In the genomic region with DNA sequence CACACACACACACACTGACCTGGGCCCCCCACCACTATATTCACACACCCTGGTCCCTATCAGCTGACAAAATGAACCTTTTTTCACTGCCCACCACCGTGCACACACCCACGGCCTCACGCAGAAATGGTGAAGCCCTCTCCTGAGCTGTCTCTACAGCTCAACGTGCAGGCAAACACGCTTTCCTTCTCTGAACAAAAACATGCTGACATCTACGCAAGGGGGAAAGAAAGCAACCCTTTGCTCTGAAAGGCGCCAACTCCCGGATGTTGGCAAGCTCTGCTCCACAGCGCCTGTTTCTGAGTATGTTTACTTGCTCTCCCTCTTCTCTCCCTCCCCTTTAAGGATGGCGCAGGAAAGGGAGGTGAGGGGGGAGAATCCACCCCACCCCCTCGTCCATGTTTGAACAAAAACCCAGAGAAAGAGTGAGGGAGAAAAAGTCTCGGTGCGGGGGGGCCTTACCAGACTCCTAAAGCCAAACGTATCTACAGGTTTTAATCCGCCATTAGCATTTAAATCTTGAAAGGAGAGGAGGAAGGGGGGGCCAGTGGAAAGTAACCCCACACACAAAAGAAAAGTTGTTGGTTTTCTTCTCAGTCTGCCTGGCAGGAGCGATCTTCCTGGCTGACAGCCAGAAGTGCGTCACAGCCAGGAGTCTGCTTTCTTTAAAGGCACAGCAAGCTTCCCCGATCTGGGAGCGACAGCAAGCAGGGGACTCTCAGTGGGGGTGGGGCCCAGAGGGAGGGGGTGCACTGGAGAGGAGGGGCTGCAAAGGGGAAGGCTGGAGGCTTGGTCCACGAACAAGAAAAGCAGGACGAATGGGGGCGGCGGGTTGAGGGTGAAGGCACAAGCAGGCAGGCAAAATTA, we compare ENCODE assay signal across 1 cellular context.
TF ChIP-seq lines count a peak whose summit lies in the region.

No MANE protein-coding gene starts in this region.

TF ChIP-seq in HepG2, 621 proteins besides CTCF, POLR2A, EP300 and RAD21 (continued from another document and continues in another):
- TF ChIP-seq NFIC (IDR thresholded peaks at IDR 0.05; ENCODE audit: low read length) (peak; percentile 65; the same call in 1 of the 2 replicates), FOXP1 (IDR thresholded peaks at IDR 0.05) (no peak), FOXP1 (CRISPR knock-in tag; IDR thresholded peaks at IDR 0.05) (peak; percentile 67), SMAD1 (CRISPR knock-in tag; IDR thresholded peaks at IDR 0.05; ENCODE audit: borderline replicate concordance, low read depth) (no peak), NCOA2 (CRISPR knock-in tag; IDR thresholded peaks at IDR 0.05) (peak; percentile 49), ASH2L (IDR thresholded peaks at IDR 0.05; ENCODE audit: insufficient read length, low read depth, low read length) (peak; percentile 50), ZBTB7A (CRISPR knock-in tag; IDR thresholded peaks at IDR 0.05) (0 out of 2 replicates have a peak, but pooled peaks have one; percentile 29), NONO (IDR thresholded peaks at IDR 0.05) (no peak), NONO (CRISPR knock-in tag; conservative IDR thresholded peaks at IDR 0.05) (no peak), MYC (CRISPR knock-in tag; IDR thresholded peaks at IDR 0.05; ENCODE audit: borderline replicate concordance) (peak; percentile 19), ZNF746 (CRISPR knock-in tag; IDR thresholded peaks at IDR 0.05) (peak; percentile 33; the same call in 1 of the 2 replicates), ZNF556 (CRISPR knock-in tag; IDR thresholded peaks at IDR 0.05; ENCODE audit: borderline replicate concordance) (peak; percentile 35; the same call in 1 of the 2 replicates), NFIB (CRISPR knock-in tag; IDR thresholded peaks at IDR 0.05; ENCODE audit: borderline replicate concordance) (no peak), CCDC6 (CRISPR knock-in tag; IDR thresholded peaks at IDR 0.05) (no peak), HOXA3 (CRISPR knock-in tag; IDR thresholded peaks at IDR 0.05) (peak; percentile 61), ZNF543 (CRISPR knock-in tag; IDR thresholded peaks at IDR 0.05) (0 out of 2 replicates have a peak, but pooled peaks have one; percentile 18), KMT2B (CRISPR knock-in tag; IDR thresholded peaks at IDR 0.05) (no peak), POLR2G (IDR thresholded peaks at IDR 0.05; ENCODE audit: low read depth, low read length) (peak; percentile 65; the same call in 1 of the 2 replicates), ZNF781 (CRISPR knock-in tag; IDR thresholded peaks at IDR 0.05; ENCODE audit: borderline replicate concordance, not compliant biosample characterization) (no peak), FOXA3 (CRISPR knock-in tag; IDR thresholded peaks at IDR 0.05) (peak; percentile 81), ZNF720 (CRISPR knock-in tag; IDR thresholded peaks at IDR 0.05) (no peak), RBFOX2 (IDR thresholded peaks at IDR 0.05; ENCODE audit: low read depth, low read length) (no peak), ZFP1 (CRISPR knock-in tag; IDR thresholded peaks at IDR 0.05) (no peak), ZNF678 (CRISPR knock-in tag; IDR thresholded peaks at IDR 0.05) (no peak), CEBPG (CRISPR knock-in tag; IDR thresholded peaks at IDR 0.05) (peak; percentile 22; the same call in 1 of the 2 replicates), TCF7L2 (IDR thresholded peaks at IDR 0.05; ENCODE audit: low read depth, low read length) (no peak), ZNF260 (CRISPR knock-in tag; IDR thresholded peaks at IDR 0.05; ENCODE audit: borderline replicate concordance, low read depth) (no peak), SIN3A (IDR thresholded peaks at IDR 0.05; ENCODE audit: borderline replicate concordance, low read depth, low read length) (0 out of 2 replicates have a peak, but pooled peaks have one; percentile 39), ZNF589 (CRISPR knock-in tag; conservative IDR thresholded peaks at IDR 0.05) (no peak), FOXA1 (IDR thresholded peaks at IDR 0.05) (no peak), FOXA1 (CRISPR knock-in tag; IDR thresholded peaks at IDR 0.05) (peak; percentile 75), ZNF713 (CRISPR knock-in tag; IDR thresholded peaks at IDR 0.05) (no peak), TEAD3 (CRISPR knock-in tag; optimal IDR thresholded peaks at IDR 0.05; ENCODE audit: borderline replicate concordance) (peak; percentile 39), HDAC1 (CRISPR knock-in tag; IDR thresholded peaks at IDR 0.05) (peak; percentile 63; the same call in 1 of the 2 replicates), NR2C2 (CRISPR knock-in tag; IDR thresholded peaks at IDR 0.05; ENCODE audit: borderline replicate concordance) (peak; percentile 12; the same call in 1 of the 2 replicates), GTF3A (CRISPR knock-in tag; conservative IDR thresholded peaks at IDR 0.05) (no peak), ATRX (CRISPR knock-in tag; IDR thresholded peaks at IDR 0.05; ENCODE audit: borderline replicate concordance) (no peak), NAIF1 (CRISPR knock-in tag; IDR thresholded peaks at IDR 0.05; ENCODE audit: borderline replicate concordance) (peak; percentile 48; the same call in 1 of the 2 replicates), HOXD1 (CRISPR knock-in tag; IDR thresholded peaks at IDR 0.05) (no peak), MED13 (CRISPR knock-in tag; IDR thresholded peaks at IDR 0.05) (no peak), MTF1 (CRISPR knock-in tag; IDR thresholded peaks at IDR 0.05) (no peak), RBAK (CRISPR knock-in tag; IDR thresholded peaks at IDR 0.05) (no peak), ZNF782 (CRISPR knock-in tag; IDR thresholded peaks at IDR 0.05; ENCODE audit: borderline replicate concordance) (no peak)
- TF ChIP-seq, protein P1, sequence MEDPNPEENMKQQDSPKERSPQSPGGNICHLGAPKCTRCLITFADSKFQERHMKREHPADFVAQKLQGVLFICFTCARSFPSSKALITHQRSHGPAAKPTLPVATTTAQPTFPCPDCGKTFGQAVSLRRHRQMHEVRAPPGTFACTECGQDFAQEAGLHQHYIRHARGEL (CRISPR knock-in tag; IDR thresholded peaks at IDR 0.05) = no peak
- TF ChIP-seq, protein P2, sequence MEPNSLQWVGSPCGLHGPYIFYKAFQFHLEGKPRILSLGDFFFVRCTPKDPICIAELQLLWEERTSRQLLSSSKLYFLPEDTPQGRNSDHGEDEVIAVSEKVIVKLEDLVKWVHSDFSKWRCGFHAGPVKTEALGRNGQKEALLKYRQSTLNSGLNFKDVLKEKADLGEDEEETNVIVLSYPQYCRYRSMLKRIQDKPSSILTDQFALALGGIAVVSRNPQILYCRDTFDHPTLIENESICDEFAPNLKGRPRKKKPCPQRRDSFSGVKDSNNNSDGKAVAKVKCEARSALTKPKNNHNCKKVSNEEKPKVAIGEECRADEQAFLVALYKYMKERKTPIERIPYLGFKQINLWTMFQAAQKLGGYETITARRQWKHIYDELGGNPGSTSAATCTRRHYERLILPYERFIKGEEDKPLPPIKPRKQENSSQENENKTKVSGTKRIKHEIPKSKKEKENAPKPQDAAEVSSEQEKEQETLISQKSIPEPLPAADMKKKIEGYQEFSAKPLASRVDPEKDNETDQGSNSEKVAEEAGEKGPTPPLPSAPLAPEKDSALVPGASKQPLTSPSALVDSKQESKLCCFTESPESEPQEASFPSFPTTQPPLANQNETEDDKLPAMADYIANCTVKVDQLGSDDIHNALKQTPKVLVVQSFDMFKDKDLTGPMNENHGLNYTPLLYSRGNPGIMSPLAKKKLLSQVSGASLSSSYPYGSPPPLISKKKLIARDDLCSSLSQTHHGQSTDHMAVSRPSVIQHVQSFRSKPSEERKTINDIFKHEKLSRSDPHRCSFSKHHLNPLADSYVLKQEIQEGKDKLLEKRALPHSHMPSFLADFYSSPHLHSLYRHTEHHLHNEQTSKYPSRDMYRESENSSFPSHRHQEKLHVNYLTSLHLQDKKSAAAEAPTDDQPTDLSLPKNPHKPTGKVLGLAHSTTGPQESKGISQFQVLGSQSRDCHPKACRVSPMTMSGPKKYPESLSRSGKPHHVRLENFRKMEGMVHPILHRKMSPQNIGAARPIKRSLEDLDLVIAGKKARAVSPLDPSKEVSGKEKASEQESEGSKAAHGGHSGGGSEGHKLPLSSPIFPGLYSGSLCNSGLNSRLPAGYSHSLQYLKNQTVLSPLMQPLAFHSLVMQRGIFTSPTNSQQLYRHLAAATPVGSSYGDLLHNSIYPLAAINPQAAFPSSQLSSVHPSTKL (CRISPR knock-in tag; IDR thresholded peaks at IDR 0.05) = peak; percentile 55
- TF ChIP-seq, protein P3, sequence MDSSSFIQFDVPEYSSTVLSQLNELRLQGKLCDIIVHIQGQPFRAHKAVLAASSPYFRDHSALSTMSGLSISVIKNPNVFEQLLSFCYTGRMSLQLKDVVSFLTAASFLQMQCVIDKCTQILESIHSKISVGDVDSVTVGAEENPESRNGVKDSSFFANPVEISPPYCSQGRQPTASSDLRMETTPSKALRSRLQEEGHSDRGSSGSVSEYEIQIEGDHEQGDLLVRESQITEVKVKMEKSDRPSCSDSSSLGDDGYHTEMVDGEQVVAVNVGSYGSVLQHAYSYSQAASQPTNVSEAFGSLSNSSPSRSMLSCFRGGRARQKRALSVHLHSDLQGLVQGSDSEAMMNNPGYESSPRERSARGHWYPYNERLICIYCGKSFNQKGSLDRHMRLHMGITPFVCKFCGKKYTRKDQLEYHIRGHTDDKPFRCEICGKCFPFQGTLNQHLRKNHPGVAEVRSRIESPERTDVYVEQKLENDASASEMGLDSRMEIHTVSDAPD (CRISPR knock-in tag; IDR thresholded peaks at IDR 0.05) = no peak
- TF ChIP-seq, protein P4, sequence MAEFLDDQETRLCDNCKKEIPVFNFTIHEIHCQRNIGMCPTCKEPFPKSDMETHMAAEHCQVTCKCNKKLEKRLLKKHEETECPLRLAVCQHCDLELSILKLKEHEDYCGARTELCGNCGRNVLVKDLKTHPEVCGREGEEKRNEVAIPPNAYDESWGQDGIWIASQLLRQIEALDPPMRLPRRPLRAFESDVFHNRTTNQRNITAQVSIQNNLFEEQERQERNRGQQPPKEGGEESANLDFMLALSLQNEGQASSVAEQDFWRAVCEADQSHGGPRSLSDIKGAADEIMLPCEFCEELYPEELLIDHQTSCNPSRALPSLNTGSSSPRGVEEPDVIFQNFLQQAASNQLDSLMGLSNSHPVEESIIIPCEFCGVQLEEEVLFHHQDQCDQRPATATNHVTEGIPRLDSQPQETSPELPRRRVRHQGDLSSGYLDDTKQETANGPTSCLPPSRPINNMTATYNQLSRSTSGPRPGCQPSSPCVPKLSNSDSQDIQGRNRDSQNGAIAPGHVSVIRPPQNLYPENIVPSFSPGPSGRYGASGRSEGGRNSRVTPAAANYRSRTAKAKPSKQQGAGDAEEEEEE (CRISPR knock-in tag; IDR thresholded peaks at IDR 0.05; ENCODE audit: borderline replicate concordance) = no peak
- TF ChIP-seq, protein P5, sequence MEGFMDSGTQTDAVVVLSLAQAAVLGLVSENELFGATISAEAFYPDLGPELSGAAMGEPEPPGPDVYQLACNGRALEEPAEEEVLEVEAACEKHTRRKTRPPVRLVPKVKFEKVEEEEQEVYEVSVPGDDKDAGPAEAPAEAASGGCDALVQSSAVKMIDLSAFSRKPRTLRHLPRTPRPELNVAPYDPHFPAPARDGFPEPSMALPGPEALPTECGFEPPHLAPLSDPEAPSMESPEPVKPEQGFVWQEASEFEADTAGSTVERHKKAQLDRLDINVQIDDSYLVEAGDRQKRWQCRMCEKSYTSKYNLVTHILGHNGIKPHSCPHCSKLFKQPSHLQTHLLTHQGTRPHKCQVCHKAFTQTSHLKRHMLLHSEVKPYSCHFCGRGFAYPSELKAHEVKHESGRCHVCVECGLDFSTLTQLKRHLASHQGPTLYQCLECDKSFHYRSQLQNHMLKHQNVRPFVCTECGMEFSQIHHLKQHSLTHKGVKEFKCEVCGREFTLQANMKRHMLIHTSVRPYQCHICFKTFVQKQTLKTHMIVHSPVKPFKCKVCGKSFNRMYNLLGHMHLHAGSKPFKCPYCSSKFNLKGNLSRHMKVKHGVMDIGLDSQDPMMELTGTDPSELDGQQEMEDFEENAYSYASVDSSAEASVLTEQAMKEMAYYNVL (CRISPR knock-in tag; IDR thresholded peaks at IDR 0.05; ENCODE audit: borderline replicate concordance) = no peak; the same call in none of the 2 replicates
- TF ChIP-seq, protein P6, sequence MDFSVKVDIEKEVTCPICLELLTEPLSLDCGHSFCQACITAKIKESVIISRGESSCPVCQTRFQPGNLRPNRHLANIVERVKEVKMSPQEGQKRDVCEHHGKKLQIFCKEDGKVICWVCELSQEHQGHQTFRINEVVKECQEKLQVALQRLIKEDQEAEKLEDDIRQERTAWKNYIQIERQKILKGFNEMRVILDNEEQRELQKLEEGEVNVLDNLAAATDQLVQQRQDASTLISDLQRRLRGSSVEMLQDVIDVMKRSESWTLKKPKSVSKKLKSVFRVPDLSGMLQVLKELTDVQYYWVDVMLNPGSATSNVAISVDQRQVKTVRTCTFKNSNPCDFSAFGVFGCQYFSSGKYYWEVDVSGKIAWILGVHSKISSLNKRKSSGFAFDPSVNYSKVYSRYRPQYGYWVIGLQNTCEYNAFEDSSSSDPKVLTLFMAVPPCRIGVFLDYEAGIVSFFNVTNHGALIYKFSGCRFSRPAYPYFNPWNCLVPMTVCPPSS (IDR thresholded peaks at IDR 0.05) = no peak
- TF ChIP-seq, protein P7, sequence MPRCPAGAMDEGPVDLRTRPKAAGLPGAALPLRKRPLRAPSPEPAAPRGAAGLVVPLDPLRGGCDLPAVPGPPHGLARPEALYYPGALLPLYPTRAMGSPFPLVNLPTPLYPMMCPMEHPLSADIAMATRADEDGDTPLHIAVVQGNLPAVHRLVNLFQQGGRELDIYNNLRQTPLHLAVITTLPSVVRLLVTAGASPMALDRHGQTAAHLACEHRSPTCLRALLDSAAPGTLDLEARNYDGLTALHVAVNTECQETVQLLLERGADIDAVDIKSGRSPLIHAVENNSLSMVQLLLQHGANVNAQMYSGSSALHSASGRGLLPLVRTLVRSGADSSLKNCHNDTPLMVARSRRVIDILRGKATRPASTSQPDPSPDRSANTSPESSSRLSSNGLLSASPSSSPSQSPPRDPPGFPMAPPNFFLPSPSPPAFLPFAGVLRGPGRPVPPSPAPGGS (CRISPR knock-in tag; IDR thresholded peaks at IDR 0.05) = no peak
- TF ChIP-seq, protein P8, sequence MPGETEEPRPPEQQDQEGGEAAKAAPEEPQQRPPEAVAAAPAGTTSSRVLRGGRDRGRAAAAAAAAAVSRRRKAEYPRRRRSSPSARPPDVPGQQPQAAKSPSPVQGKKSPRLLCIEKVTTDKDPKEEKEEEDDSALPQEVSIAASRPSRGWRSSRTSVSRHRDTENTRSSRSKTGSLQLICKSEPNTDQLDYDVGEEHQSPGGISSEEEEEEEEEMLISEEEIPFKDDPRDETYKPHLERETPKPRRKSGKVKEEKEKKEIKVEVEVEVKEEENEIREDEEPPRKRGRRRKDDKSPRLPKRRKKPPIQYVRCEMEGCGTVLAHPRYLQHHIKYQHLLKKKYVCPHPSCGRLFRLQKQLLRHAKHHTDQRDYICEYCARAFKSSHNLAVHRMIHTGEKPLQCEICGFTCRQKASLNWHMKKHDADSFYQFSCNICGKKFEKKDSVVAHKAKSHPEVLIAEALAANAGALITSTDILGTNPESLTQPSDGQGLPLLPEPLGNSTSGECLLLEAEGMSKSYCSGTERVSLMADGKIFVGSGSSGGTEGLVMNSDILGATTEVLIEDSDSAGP (CRISPR knock-in tag; IDR thresholded peaks at IDR 0.05; ENCODE audit: borderline replicate concordance) = peak; percentile 99
